Comparison of ENCODE assay signal across 19 cellular contexts in genomic region chr1:64878931-64879710, GRCh38.
DNase-seq lines count a peak whose midpoint lies in the region; ATAC-seq and TF ChIP-seq lines count a peak whose summit lies in the region.
"Had no signal": no experiment of that assay in that cellular context is flagged by ENCODE, and none has a peak within 500 bp of the region (broad histone marks: within the 10 kb centered on the region; RNA-seq: fewer than 3 reads in every experiment).

No MANE protein-coding gene starts in this region.

- TF ChIP-seq CTCF in fibroblast of villous mesenchyme (IDR thresholded peaks at IDR 0.05; ENCODE audit: insufficient read depth, low read depth, low read length) = no peak

- peak overlapping the region; percentile 2 for H3K27ac Mint-ChIP-seq in T-helper 2 cell treated with Interferon-gamma antibody and Interleukin-4, amounts not matched to agents 5 μg/mL and 100 μg/mL, for 36 hours
- H3K27ac Mint-ChIP-seq in T-helper 17 cell = peak overlapping the region; percentile 92
- peak overlapping the region; percentile 52 for H3K27ac Mint-ChIP-seq in stimulated activated effector memory CD8-positive, alpha-beta T cell treated with anti-CD3 and anti-CD28 coated beads, Interleukin-12 subunit alpha, Interleukin-12 subunit beta, amount 100 ng/mL, for 72 hours
- H3K27ac Mint-ChIP-seq: activated naive CD8-positive, alpha-beta T cell treated with anti-CD3 and anti-CD28 coated beads, Interleukin-2, amount 50 U/mL, for 24 hours; activated T-helper 2 cell treated with anti-CD3 and anti-CD28 coated beads, Interferon-gamma antibody, Interleukin-2, Interleukin-4, amounts not matched to agents 10 μg/mL and 5 μg/mL and 100 μg/mL, durations not matched to agents 14 hours and 24 hours and 36 hours; B cell; neural progenitor cell had no signal

- H3K9me3 ChIP-seq in T-helper 17 cell (ENCODE audit: control insufficient read depth, low read length, poor library complexity, severe bottlenecking) = no peaks in the 10 kb centered on the region
- H3K9me3 ChIP-seq: upper lobe of right lung had no signal

- no peak for DNase-seq in T-helper 2 cell treated with Interferon-gamma antibody and Interleukin-4, amounts not matched to agents 5 μg/mL and 100 μg/mL, for 36 hours (ENCODE audit: low spot score)
- DNase-seq in T-helper 2 cell (no peak), T-helper 17 cell (no peak), fibroblast of villous mesenchyme (ENCODE audit: low read depth) (peak; percentile 22), NAMALWA (ENCODE audit: low spot score) (no peak)
- DNase-seq in stimulated activated effector memory CD8-positive, alpha-beta T cell treated with anti-CD3 and anti-CD28 coated beads, Interleukin-12 subunit alpha, Interleukin-12 subunit beta, amount 100 ng/mL, for 72 hours (ENCODE audit: low spot score in 2 of 2) = no peak
- DNase-seq in stimulated activated CD4-positive, alpha-beta T cell treated with anti-CD3 and anti-CD28 coated beads, Interleukin-2, amount 100 ng/mL, for 48 hours = no peak
- DNase-seq: activated CD4-positive, alpha-beta T cell treated with anti-CD3 and anti-CD28 coated beads for 48 hours; activated naive CD8-positive, alpha-beta T cell treated with anti-CD3 and anti-CD28 coated beads, Interleukin-2, amount 50 U/mL, for 24 hours; left colon; midbrain; NCI-H1436; NCI-H2171 treated with DMSO at 0.1 percent for 48 hours; stimulated activated CD4-positive, alpha-beta T cell treated with anti-CD3 and anti-CD28 coated beads, Interleukin-4, amount 100 ng/mL, for 24 hours; upper lobe of right lung had no signal

- peaks cover 60% of the 10 kb centered on the region for H3K36me3 Mint-ChIP-seq in T-helper 2 cell treated with Interferon-gamma antibody and Interleukin-4, amounts not matched to agents 5 μg/mL and 100 μg/mL, for 36 hours (ENCODE audit: low read depth)
- peaks cover 14% of the 10 kb centered on the region for H3K36me3 Mint-ChIP-seq in T-helper 17 cell (ENCODE audit: low read depth)
- peaks cover 83% of the 10 kb centered on the region for H3K36me3 Mint-ChIP-seq in stimulated activated effector memory CD8-positive, alpha-beta T cell treated with anti-CD3 and anti-CD28 coated beads, Interleukin-12 subunit alpha, Interleukin-12 subunit beta, amount 100 ng/mL, for 72 hours

- no peak overlapping the region for H3K4me3 ChIP-seq in fibroblast of villous mesenchyme (ENCODE audit: low read depth, low read length)
- H3K4me3 ChIP-seq: neural progenitor cell, upper lobe of right lung had no signal

- H3K4me1 Mint-ChIP-seq in T-helper 2 cell treated with Interferon-gamma antibody and Interleukin-4, amounts not matched to agents 5 μg/mL and 100 μg/mL, for 36 hours (ENCODE audit: low read depth) = peaks cover 36% of the 10 kb centered on the region
- peaks cover 64% of the 10 kb centered on the region for H3K4me1 Mint-ChIP-seq in T-helper 17 cell
- peaks cover 78% of the 10 kb centered on the region for H3K4me1 Mint-ChIP-seq in stimulated activated effector memory CD8-positive, alpha-beta T cell treated with anti-CD3 and anti-CD28 coated beads, Interleukin-12 subunit alpha, Interleukin-12 subunit beta, amount 100 ng/mL, for 72 hours

- no peak overlapping the region for H3K4me3 Mint-ChIP-seq in T-helper 2 cell treated with Interferon-gamma antibody and Interleukin-4, amounts not matched to agents 5 μg/mL and 100 μg/mL, for 36 hours
- H3K4me3 Mint-ChIP-seq in T-helper 17 cell = peak overlapping the region; percentile 82
- H3K4me3 Mint-ChIP-seq in stimulated activated effector memory CD8-positive, alpha-beta T cell treated with anti-CD3 and anti-CD28 coated beads, Interleukin-12 subunit alpha, Interleukin-12 subunit beta, amount 100 ng/mL, for 72 hours = no peak overlapping the region
- H3K4me3 Mint-ChIP-seq: activated naive CD8-positive, alpha-beta T cell treated with anti-CD3 and anti-CD28 coated beads, Interleukin-2, amount 50 U/mL, for 24 hours; B cell; neural progenitor cell had no signal

- H3K27me3 Mint-ChIP-seq in T-helper 2 cell treated with Interferon-gamma antibody and Interleukin-4, amounts not matched to agents 5 μg/mL and 100 μg/mL, for 36 hours (ENCODE audit: low read depth) = no peaks in the 10 kb centered on the region
- H3K27me3 Mint-ChIP-seq in T-helper 17 cell = no peaks in the 10 kb centered on the region
- H3K27me3 Mint-ChIP-seq: activated naive CD8-positive, alpha-beta T cell treated with anti-CD3 and anti-CD28 coated beads, Interleukin-2, amount 50 U/mL, for 24 hours; B cell had no signal

- H3K9me3 Mint-ChIP-seq in T-helper 2 cell treated with Interferon-gamma antibody and Interleukin-4, amounts not matched to agents 5 μg/mL and 100 μg/mL, for 36 hours = no peaks in the 10 kb centered on the region
- no peaks in the 10 kb centered on the region for H3K9me3 Mint-ChIP-seq in stimulated activated effector memory CD8-positive, alpha-beta T cell treated with anti-CD3 and anti-CD28 coated beads, Interleukin-12 subunit alpha, Interleukin-12 subunit beta, amount 100 ng/mL, for 72 hours
- H3K9me3 Mint-ChIP-seq: activated naive CD8-positive, alpha-beta T cell treated with anti-CD3 and anti-CD28 coated beads, Interleukin-2, amount 50 U/mL, for 24 hours; activated T-helper 2 cell treated with anti-CD3 and anti-CD28 coated beads, Interferon-gamma antibody, Interleukin-2, Interleukin-4, amounts not matched to agents 10 μg/mL and 5 μg/mL and 100 μg/mL, durations not matched to agents 14 hours and 24 hours and 36 hours; neural progenitor cell had no signal

- no peak for ATAC-seq in T-helper 17 cell
- no peak for ATAC-seq in stimulated activated effector memory CD8-positive, alpha-beta T cell treated with anti-CD3 and anti-CD28 coated beads, Interleukin-12 subunit alpha, Interleukin-12 subunit beta, amount 100 ng/mL, for 72 hours
- ATAC-seq in GM18511 (IDR thresholded peaks at IDR 0.05; ENCODE audit: unreplicated experiment) = no peak
- ATAC-seq: activated naive CD8-positive, alpha-beta T cell treated with anti-CD3 and anti-CD28 coated beads, Interleukin-2, amount 50 U/mL, for 24 hours; left colon; upper lobe of right lung had no signal

Comparison
In these comparisons a context has a peak if more than half of its experiments do, and no peak if none do; other contexts are left out.
1. H3K27ac Mint-ChIP-seq: peak in every context shown above with its lines; median percentile 92 in T-helper 17 cell; 52 in stimulated activated effector memory CD8-positive, alpha-beta T cell treated with anti-CD3 and anti-CD28 coated beads, Interleukin-12 subunit alpha, Interleukin-12 subunit beta, amount 100 ng/mL, for 72 hours; 2 in T-helper 2 cell treated with Interferon-gamma antibody and Interleukin-4, amounts not matched to agents 5 μg/mL and 100 μg/mL, for 36 hours.